ENCODE assay signal across 8 cellular contexts in the genomic region with DNA sequence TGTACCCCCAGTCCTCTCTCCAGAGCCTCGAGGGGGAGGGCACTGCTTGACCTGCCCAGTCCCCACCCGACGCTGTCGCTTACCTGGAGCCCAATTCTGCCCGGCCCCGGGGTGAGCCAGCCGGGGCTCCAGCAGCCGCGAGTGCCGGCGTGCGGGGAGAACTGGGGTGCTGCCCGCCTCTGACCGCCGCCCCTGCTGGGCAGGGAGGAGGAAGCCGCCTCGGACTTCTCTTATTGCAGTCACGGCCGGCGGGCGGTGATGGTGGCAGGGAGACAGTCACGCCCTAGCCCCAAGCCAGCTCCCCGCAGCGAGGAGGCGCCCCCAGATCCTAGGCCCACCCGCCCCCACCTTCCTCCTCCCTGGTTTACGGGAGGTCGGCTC. TPM values are rescaled to one million over a fixed set of nuclear protein-coding genes. Genes with fewer than 3 reads are reported as not detected.
A peak's percentile ranks its signal among the peaks of the same experiment; 100 is the strongest.
DNase-seq lines count a peak whose midpoint lies in the region; ATAC-seq, FAIRE-seq and TF ChIP-seq lines count a peak whose summit lies in the region.

FGR (minus strand) TSS at position 204 of the 381 bp plus-strand sequence. CDS start 11,269 bp downstream, outside the sequence.

- TF ChIP-seq CTCF in GM12878 (IDR thresholded peaks at IDR 0.05 in 2 of 3, conservative IDR thresholded peaks at IDR 0.05 in 1 of 3; ENCODE audit: control insufficient read depth in 2 of 3, extremely low read depth in 1 of 3, insufficient read depth in 1 of 3, low read depth in 3 of 3, low read length in 3 of 3), result no peak
- TF ChIP-seq CTCF in keratinocyte (optimal IDR thresholded peaks at IDR 0.05 in 1 of 3, IDR thresholded peaks at IDR 0.05 in 1 of 3, conservative IDR thresholded peaks at IDR 0.05 in 1 of 3; ENCODE audit: extremely low read depth in 1 of 3, insufficient read depth in 2 of 3, low read length in 3 of 3), result no peak
- no peak for TF ChIP-seq CTCF in foreskin keratinocyte (conservative IDR thresholded peaks at IDR 0.05)

- FAIRE-seq in GM12878 (lab: Jason Lieb, UNC) (no peak), keratinocyte (lab: Jason Lieb, UNC) (no peak)

- H4K20me1 ChIP-seq in GM12878 (ENCODE audit: control insufficient read depth, insufficient read depth) (no peaks in the 10 kb centered on the region), keratinocyte (ENCODE audit: control insufficient read depth, extremely low read depth, insufficient read depth, low read length) (no peaks in the 10 kb centered on the region)

- H3K27ac ChIP-seq in HUES48 (ENCODE audit: low read depth, low read length) (no peak within 1 kb of the TSS), GM12878 (ENCODE audit: control insufficient read depth, insufficient read depth) (peak within 1 kb of the TSS; percentile 95), keratinocyte (ENCODE audit: control insufficient read depth, insufficient read depth, low read length) (no peak within 1 kb of the TSS), foreskin keratinocyte (no peak within 1 kb of the TSS)

- H3K4me3 Mint-ChIP-seq in stimulated activated naive B cell treated with anti-CD40 and anti-IgM and Interleukin-4, amounts not matched to agents 10 μg/mL and 1 μg/mL and 100 μg/mL, for 72 hours, result peak within 1 kb of the TSS; percentile 79 to 85

- no peak for TF ChIP-seq POLR2A in GM12878 (IDR thresholded peaks at IDR 0.05; ENCODE audit: low read depth, low read length)

- POLR2A ChIA-PET in GM12878 (lab: Charles Lee), result interaction anchor here (2.0 to 14.3 kb wide), 3 partner anchors 10 to 28 kb away, joined by 10 to 141 read pairs (median 89); no protein-coding TSS in a partner anchor

- no peaks in the 10 kb centered on the region for H3K9me3 Mint-ChIP-seq in stimulated activated naive B cell treated with anti-CD40 and anti-IgM and Interleukin-4, amounts not matched to agents 10 μg/mL and 1 μg/mL and 100 μg/mL, for 72 hours

- no peak for TF ChIP-seq RAD21 in GM12878 (IDR thresholded peaks at IDR 0.05; ENCODE audit: insufficient read depth, low read depth, low read length)

- H3K9me3 ChIP-seq in HUES48 (ENCODE audit: control insufficient read depth, insufficient read depth, low read length), result no peaks in the 10 kb centered on the region
- no peaks in the 10 kb centered on the region; the same call in 2 of the 3 replicates for H3K9me3 ChIP-seq in GM12878 (replicated peaks; ENCODE audit: control insufficient read depth, insufficient read depth, low read length)
- no peaks in the 10 kb centered on the region for H3K9me3 ChIP-seq in keratinocyte (ENCODE audit: control insufficient read depth, low read depth, low read length)

- no TSS peak for BruUV-seq in GM12878 (replicated peaks; lab: Mats Ljungman, UMichigan)

- RAD21 ChIA-PET in GM12878 (lab: Charles Lee; ENCODE audit: unreplicated experiment), result interaction anchor here (2.6 to 14.6 kb wide), 2 partner anchors 24 to 29 kb away, joined by 10 to 211 read pairs; no protein-coding TSS in a partner anchor

- no peaks in the 10 kb centered on the region for H3K27me3 Mint-ChIP-seq in stimulated activated naive B cell treated with anti-CD40 and anti-IgM and Interleukin-4, amounts not matched to agents 10 μg/mL and 1 μg/mL and 100 μg/mL, for 72 hours

- ATAC-seq in GM12878 (no peak), foreskin keratinocyte (no peak)
- ATAC-seq in stimulated activated naive B cell treated with anti-CD40 and anti-IgM and Interleukin-4, amounts not matched to agents 10 μg/mL and 1 μg/mL and 100 μg/mL, for 72 hours (replicated peaks), result no peak

- CTCF ChIA-PET in GM12878 (lab: Yijun Ruan, JAX), result interaction anchor here (9.0 to 17.2 kb wide), 2 partner anchors 27 kb away, joined by 97 to 208 read pairs; partner anchors contain the start of gene AHDC1

- peaks cover 3% of the 10 kb centered on the region for H3K79me2 ChIP-seq in GM12878 (ENCODE audit: control insufficient read depth, insufficient read depth, low read length)
- no peaks in the 10 kb centered on the region for H3K79me2 ChIP-seq in keratinocyte (ENCODE audit: control insufficient read depth, insufficient read depth, low read length)

- peak within 1 kb of the TSS; percentile 94 for H3K27ac Mint-ChIP-seq in stimulated activated naive B cell treated with anti-CD40 and anti-IgM and Interleukin-4, amounts not matched to agents 10 μg/mL and 1 μg/mL and 100 μg/mL, for 72 hours

- peaks cover 56 to 83% of the 10 kb centered on the region in 2 donors for H3K4me1 Mint-ChIP-seq in stimulated activated naive B cell treated with anti-CD40 and anti-IgM and Interleukin-4, amounts not matched to agents 10 μg/mL and 1 μg/mL and 100 μg/mL, for 72 hours

- intact Hi-C loops in GM12878 (cut with micrococcal nuclease; ENCODE audit: unreplicated experiment), result no loop called here

- H3K27me3 ChIP-seq in HUES48 (ENCODE audit: control insufficient read depth, insufficient read depth, low read length), result peaks cover 39% of the 10 kb centered on the region
- no peaks in the 10 kb centered on the region for H3K27me3 ChIP-seq in GM12878 (replicated peaks in 1 of 2; ENCODE audit: control insufficient read depth in 2 of 2, insufficient read depth in 2 of 2, low read length in 1 of 2)
- H3K27me3 ChIP-seq in keratinocyte (ENCODE audit: control insufficient read depth, extremely low read depth, insufficient read depth, low read length), result peaks cover 16% of the 10 kb centered on the region
- H3K27me3 ChIP-seq in foreskin keratinocyte, result peaks cover 22% of the 10 kb centered on the region

- no peaks in the 10 kb centered on the region for H3K36me3 Mint-ChIP-seq in stimulated activated naive B cell treated with anti-CD40 and anti-IgM and Interleukin-4, amounts not matched to agents 10 μg/mL and 1 μg/mL and 100 μg/mL, for 72 hours

- H3K4me2 ChIP-seq in GM12878 (ENCODE audit: control insufficient read depth, insufficient read depth), result peak within 1 kb of the TSS; percentile 87
- peak within 1 kb of the TSS; percentile 52 for H3K4me2 ChIP-seq in keratinocyte (ENCODE audit: control insufficient read depth, extremely low read depth, insufficient read depth, low read depth, low read length)

- H3K9ac ChIP-seq in HUES48 (ENCODE audit: low read depth, low read length) (no peak within 1 kb of the TSS), GM12878 (ENCODE audit: control insufficient read depth, insufficient read depth, low read length) (peak within 1 kb of the TSS; percentile 86), keratinocyte (ENCODE audit: control insufficient read depth, extremely low read depth, insufficient read depth, low read length) (peak within 1 kb of the TSS; percentile 2)

- DNase-seq in GM12878 (ENCODE audit: low read depth, low spot score) (no peak), keratinocyte (ENCODE audit: low read depth, low spot score) (no peak), foreskin keratinocyte (no peak), GDM1 (lab: John Stamatoyannopoulos, UW) (no peak), NCI-H1417 (lab: John Stamatoyannopoulos, UW) (no peak), DMS 273 treated with DMSO at 0.1 percent for 48 hours (lab: John Stamatoyannopoulos, UW) (no peak)
- no peak for DNase-seq in stimulated activated naive B cell treated with anti-CD40 and anti-IgM and Interleukin-4, amounts not matched to agents 10 μg/mL and 1 μg/mL and 100 μg/mL, for 72 hours

- H3K9me1 ChIP-seq in keratinocyte (ENCODE audit: control insufficient read depth, extremely low read depth, insufficient read depth, low read length), result no peaks in the 10 kb centered on the region

- no peak for TF ChIP-seq EP300 in GM12878 (IDR thresholded peaks at IDR 0.05; ENCODE audit: borderline replicate concordance in 1 of 2, control insufficient read depth in 1 of 2, low read depth in 2 of 2, low read length in 2 of 2)

- in situ Hi-C loops in GM12878 (cut with MboI), result no loop called here

- 42% methylated on average over 17 of the region's 28 CpGs for WGBS in GM12878 (ENCODE audit: insufficient coverage, insufficient replicate concordance, low lambda C conversion rate, missing lambda C conversion rate)

- SMC1A ChIA-PET in GM12878 (lab: Charles Lee; ENCODE audit: uncharacterized antibody, unreplicated experiment), result interaction anchor here (2.9 kb wide), 1 partner anchor 25 kb away, joined by 11 read pairs; no protein-coding TSS in a partner anchor

- dilution Hi-C loops in keratinocyte (cut with MboI; ENCODE audit: extremely low pct_ligation_motif_present, low sequenced_read_pairs), result no loop called here

- H3K4me1 ChIP-seq in HUES48 (ENCODE audit: control insufficient read depth, insufficient read depth, low read length) (peaks cover 4% of the 10 kb centered on the region; the same call in 1 of the 2 replicates), GM12878 (ENCODE audit: control insufficient read depth, insufficient read depth, low read length) (peaks cover 63% of the 10 kb centered on the region), keratinocyte (ENCODE audit: control insufficient read depth, extremely low read depth, insufficient read depth, low read length) (peaks cover 8% of the 10 kb centered on the region), foreskin keratinocyte (no peaks in the 10 kb centered on the region)

- H3K36me3 ChIP-seq in HUES48 (ENCODE audit: control insufficient read depth, insufficient read depth, low read length) (no peaks in the 10 kb centered on the region), GM12878 (ENCODE audit: control insufficient read depth in 2 of 2, insufficient read depth in 2 of 2, low read length in 1 of 2) (no peaks in the 10 kb centered on the region), keratinocyte (ENCODE audit: control insufficient read depth in 2 of 2, extremely low read depth in 1 of 2, insufficient read depth in 2 of 2, low read length in 2 of 2) (no peaks in the 10 kb centered on the region)

- peak within 1 kb of the TSS; percentile 60 for H3K4me3 ChIP-seq in HUES48 (ENCODE audit: low read depth, low read length)
- peak within 1 kb of the TSS; percentile 66 for H3K4me3 ChIP-seq in GM12878
- H3K4me3 ChIP-seq in keratinocyte (ENCODE audit: control insufficient read depth in 2 of 3, extremely low read depth in 1 of 3, insufficient read depth in 2 of 3, low read depth in 1 of 3, low read length in 3 of 3), result peak within 1 kb of the TSS in 2 of 3 experiments; percentile 27 to 34

- H2AFZ ChIP-seq in GM12878 (ENCODE audit: control insufficient read depth, low read depth, low read length) (peak within 1 kb of the TSS; percentile 46), keratinocyte (ENCODE audit: control insufficient read depth, low read length) (peak within 1 kb of the TSS; percentile 33)

RNA-seq across cellular contexts. Expression of gene FGR, which starts in this region (rescaled TPM):
- total RNA-seq in GM12878 (2013; cell fraction: nucleolus; rRNA removed), result 199 and 205 TPM in 2 replicates
- total RNA-seq in GM12878 (2014; rRNA removed), result 97.3 and 105 TPM in 2 replicates
- total RNA-seq in GM12878 (2014; rRNA removed; fragmentation: Illumina TruSeq; extraction: Trizol), result 53.3 and 54.3 TPM in 2 replicates
- 80.2 and 83.8 TPM in 2 replicates for total RNA-seq in GM12878 (2021)
- polyA plus RNA-seq in GM12878 (2011; ENCODE audit: low read depth), result 34.5 TPM
- polyA plus RNA-seq in GM12878 (2011; rRNA removed), result 129 and 193 TPM in 2 replicates
- polyA plus RNA-seq in GM12878 (2011; cell fraction: cytosol; rRNA removed), result 212 and 255 TPM in 2 replicates
- polyA plus RNA-seq in GM12878 (2011; cell fraction: nucleus; rRNA removed), result 826 and 1,005 TPM in 2 replicates
- 59.3 and 73.9 TPM in 2 replicates for polyA plus RNA-seq in GM12878 (2012)
- 59.5 and 80.8 TPM in 2 replicates for polyA plus RNA-seq in GM12878 (2014; fragmentation: Illumina TruSeq; extraction: Trizol)
- polyA plus RNA-seq in GM12878 (2014; fragmentation: Nextera tagmentation; extraction: Ambion mirVana), result 10 to 100 TPM; 10.9 to 13.1 TPM
- polyA plus RNA-seq in GM12878 (2014; rRNA removed), result 108 and 127 TPM in 2 replicates
- polyA plus RNA-seq in GM12878 (2016; fragmentation: Nextera tagmentation; extraction: Ambion mirVana), result 10 to 100 TPM; 60.1 to 68.6 TPM
- polyA minus RNA-seq in GM12878 (2011; rRNA and poly(A)+ RNA removed), result 91.0 and 144 TPM in 2 replicates
- 35.3 and 38.5 TPM in 2 replicates for polyA minus RNA-seq in GM12878 (2011; cell fraction: cytosol; rRNA and poly(A)+ RNA removed)
- polyA minus RNA-seq in GM12878 (2011; cell fraction: nucleus; rRNA and poly(A)+ RNA removed), result 102 and 127 TPM in 2 replicates
- polyA plus RNA-seq in keratinocyte, result 0.04 to 0.17 TPM in 2 of 3 replicates, not detected in the other
- 0.24 TPM for polyA plus RNA-seq in keratinocyte (2011; ENCODE audit: low read depth)
- 0.04 and 0.06 TPM in 2 replicates for polyA plus RNA-seq in keratinocyte (2011; cell fraction: cytosol; rRNA removed)
- polyA plus RNA-seq in keratinocyte (2011; cell fraction: nucleus; rRNA removed), result not detected in 2 replicates
- 0.06 TPM in 1 of 2 replicates, not detected in the other for polyA plus RNA-seq in keratinocyte (2012; ENCODE audit: low replicate concordance)
- not detected in 3 replicates for polyA minus RNA-seq in keratinocyte
- not detected for polyA minus RNA-seq in keratinocyte (2011; cell fraction: cytosol; rRNA and poly(A)+ RNA removed)
- not detected in 2 replicates for polyA minus RNA-seq in keratinocyte (2011; cell fraction: nucleus; rRNA and poly(A)+ RNA removed)
- total RNA-seq in foreskin keratinocyte, result not detected in 2 replicates
- polyA plus RNA-seq in foreskin keratinocyte, result 0.02 TPM in 1 of 2 replicates, not detected in the other

Comparison
In these comparisons a context has a peak if more than half of its experiments do, and no peak if none do; other contexts are left out.
1. RNA of gene FGR (total RNA-seq): 53.3 to 205 TPM in GM12878; not detected in foreskin keratinocyte; every median in the first group is over 10 times any median in the second.
2. RNA of gene FGR (polyA plus RNA-seq): 10.9 to 1,005 TPM in GM12878; 0.04 to 0.24 TPM in keratinocyte and 0.02 TPM in foreskin keratinocyte; every median in the first group is over 4 times any median in the second.
3. Peak in every context shown above with its lines, with median percentiles within 50 percentile points of each other: H3K4me3 ChIP-seq.